ENCODE assay signal across 8 cellular contexts in genomic region chr2:189783451-189783926, GRCh38.
DNase-seq lines count a peak whose midpoint lies in the region; ATAC-seq and TF ChIP-seq lines count a peak whose summit lies in the region.

No MANE protein-coding gene starts in this region.

- H3K27ac ChIP-seq in 22Rv1, result peak overlapping the region; percentile 89
- peak overlapping the region; percentile 83 for H3K27ac ChIP-seq in stomach smooth muscle (ENCODE audit: low read length)

- H3K9me3 ChIP-seq in stomach smooth muscle (ENCODE audit: control insufficient read depth in 2 of 2, low read length in 2 of 2), result no peaks in the 10 kb centered on the region

- ATAC-seq in HG02884 (IDR thresholded peaks at IDR 0.05; ENCODE audit: unreplicated experiment), result peak; percentile 17

- no peak for TF ChIP-seq CTCF in 22Rv1 (IDR thresholded peaks at IDR 0.05)
- TF ChIP-seq CTCF in GM10266 (IDR thresholded peaks at IDR 0.05; ENCODE audit: control insufficient read depth, insufficient read depth, low read depth, missing control alignments), result no peak

- peak overlapping the region; percentile 68 to 91 for H3K4me3 ChIP-seq in stomach smooth muscle (ENCODE audit: low read length in 2 of 2)

- peak; percentile 46 for DNase-seq in GM10266 (ENCODE audit: extremely low spot score)
- DNase-seq in NCI-H526 treated with DMSO at 0.1 percent for 48 hours (lab: John Stamatoyannopoulos, UW), result peak; percentile 50
- peak; percentile 16 for DNase-seq in brain pericyte (ENCODE audit: low read depth, low spot score)
- peak; percentile 31 for DNase-seq in kidney glomerular epithelial cell (lab: John Stamatoyannopoulos, UW)
- no peak for DNase-seq in epidermal melanocyte (ENCODE audit: insufficient read length, low spot score)

- H3K36me3 ChIP-seq in stomach smooth muscle (ENCODE audit: control insufficient read depth in 2 of 2, insufficient read depth in 2 of 2, low read length in 2 of 2), result peaks cover 5 to 18% of the 10 kb centered on the region in 2 donors

- H3K27me3 ChIP-seq in stomach smooth muscle (ENCODE audit: control insufficient read depth in 1 of 2, insufficient read depth in 2 of 2, low read length in 2 of 2), result no peaks in the 10 kb centered on the region

- peak overlapping the region; percentile 86 to 91 for H3K9ac ChIP-seq in stomach smooth muscle (ENCODE audit: low read length in 2 of 2)

- peaks cover 7% of the 10 kb centered on the region for H3K4me1 ChIP-seq in stomach smooth muscle (ENCODE audit: control insufficient read depth, insufficient read depth, low read length)
